Comparison of ENCODE assay signal across 8 cellular contexts in genomic region chr18:26574958-26575864, GRCh38. TPM values are rescaled to one million over a fixed set of nuclear protein-coding genes. Genes with fewer than 3 reads are reported as not detected.
DNase-seq lines count a peak whose midpoint lies in the region; TF ChIP-seq lines count a peak whose summit lies in the region.

No MANE protein-coding gene starts in this region.

- H4K20me1 ChIP-seq in mammary epithelial cell (ENCODE audit: insufficient read depth, low read length) = no peaks in the 10 kb centered on the region

- H2AFZ ChIP-seq in mammary epithelial cell (ENCODE audit: low read depth, low read length) = peak overlapping the region; percentile 96

- TF ChIP-seq CTCF in GM10248 (IDR thresholded peaks at IDR 0.05; ENCODE audit: control extremely low read depth, extremely low read depth, low read depth, missing control alignments) (no peak), mammary epithelial cell (conservative IDR thresholded peaks at IDR 0.05 in 1 of 2, IDR thresholded peaks at IDR 0.05 in 1 of 2; ENCODE audit: extremely low read depth in 1 of 2, insufficient read depth in 1 of 2, low read depth in 1 of 2, low read length in 2 of 2) (no peak)

- dilution Hi-C loops in mammary epithelial cell (cut with HindIII; ENCODE audit: low sequenced_read_pairs) = no loop called here

- H3K4me2 ChIP-seq in mammary epithelial cell (ENCODE audit: insufficient read depth, low read depth, low read length) = peak overlapping the region; percentile 84

- peak overlapping the region; percentile 30 to 49 (median 48) for H3K4me3 ChIP-seq in mammary epithelial cell (replicated peaks in 1 of 3; ENCODE audit: insufficient read depth in 1 of 3, low read depth in 2 of 3, low read length in 3 of 3)

- peak overlapping the region; percentile 79 for H3K9ac ChIP-seq in mammary epithelial cell (ENCODE audit: insufficient read depth, low read length)

- intact Hi-C loops in mammary epithelial cell (cut with micrococcal nuclease) = loop anchor here (2.0 kb wide), 1 partner anchor 26 kb away; the partner anchor contains the start of gene KCTD1

- H3K27me3 Mint-ChIP-seq in stimulated activated naive CD8-positive, alpha-beta T cell treated with anti-CD3 and anti-CD28 coated beads, Interleukin-15, Interleukin-2, amounts not matched to agents 100 ng/mL and 50 ng/mL, for 24 hours = peaks cover 43% of the 10 kb centered on the region

- peaks cover 21% of the 10 kb centered on the region for H3K4me1 ChIP-seq in mammary epithelial cell (ENCODE audit: insufficient read depth, low read length)

- no peaks in the 10 kb centered on the region for H3K27me3 ChIP-seq in mammary epithelial cell (ENCODE audit: insufficient read depth, low read length)

- peaks cover 10% of the 10 kb centered on the region for H3K4me1 Mint-ChIP-seq in stimulated activated naive CD8-positive, alpha-beta T cell treated with anti-CD3 and anti-CD28 coated beads, Interleukin-15, Interleukin-2, amounts not matched to agents 100 ng/mL and 50 ng/mL, for 24 hours (ENCODE audit: low read depth)

- in situ Hi-C loops in mammary epithelial cell (cut with MboI; ENCODE audit: low sequenced_read_pairs in 2 of 2) = no loop called here

- DNase-seq in GM10248 (ENCODE audit: extremely low spot score) (peak; percentile 22), NCI-H1417 treated with DMSO at 0.1 percent for 48 hours (lab: John Stamatoyannopoulos, UW) (peak; percentile 52), mammary epithelial cell (peak; percentile 79), kidney glomerular epithelial cell (lab: John Stamatoyannopoulos, UW) (peak; percentile 43), MV-4-11 (lab: John Stamatoyannopoulos, UW) (no peak), NCI-H187 treated with DMSO at 0.1 percent for 48 hours (lab: John Stamatoyannopoulos, UW) (no peak)
- no peak for DNase-seq in activated naive CD4-positive, alpha-beta T cell treated with anti-CD3 and anti-CD28 coated beads, Interleukin-2, amount 50 U/mL, for 16 hours

- no peaks in the 10 kb centered on the region for H3K36me3 Mint-ChIP-seq in stimulated activated naive CD8-positive, alpha-beta T cell treated with anti-CD3 and anti-CD28 coated beads, Interleukin-15, Interleukin-2, amounts not matched to agents 100 ng/mL and 50 ng/mL, for 24 hours (ENCODE audit: low read depth)

- H3K9me3 Mint-ChIP-seq in stimulated activated naive CD8-positive, alpha-beta T cell treated with anti-CD3 and anti-CD28 coated beads, Interleukin-15, Interleukin-2, amounts not matched to agents 100 ng/mL and 50 ng/mL, for 24 hours = no peaks in the 10 kb centered on the region

- CTCF ChIA-PET in GM10248 (lab: Yijun Ruan, JAX) (interaction anchor here (1.0 to 1.1 kb wide), 2 partner anchors 10 to 268 kb away, joined by 3 read pairs; no protein-coding TSS in a partner anchor), mammary epithelial cell (lab: Charles Lee; ENCODE audit: low non-redundant PET) (no interaction called here)

- WGBS in mammary epithelial cell (ENCODE audit: low coverage, missing lambda C conversion rate) = 2% methylated on average over 27 of the region's 27 CpGs

- H3K27ac ChIP-seq in mammary epithelial cell (ENCODE audit: insufficient read depth, low read depth, low read length) = peak overlapping the region; percentile 84

- no peak overlapping the region for H3K27ac Mint-ChIP-seq in stimulated activated naive CD8-positive, alpha-beta T cell treated with anti-CD3 and anti-CD28 coated beads, Interleukin-15, Interleukin-2, amounts not matched to agents 100 ng/mL and 50 ng/mL, for 24 hours

- no peaks in the 10 kb centered on the region for H3K9me3 ChIP-seq in mammary epithelial cell (replicated peaks; ENCODE audit: insufficient read depth, low read length)

- POLR2A ChIA-PET in GM10248 (lab: Yijun Ruan, JAX) = no interaction called here

- peak overlapping the region; percentile 60 for H3K4me3 Mint-ChIP-seq in stimulated activated naive CD8-positive, alpha-beta T cell treated with anti-CD3 and anti-CD28 coated beads, Interleukin-15, Interleukin-2, amounts not matched to agents 100 ng/mL and 50 ng/mL, for 24 hours

- H3K36me3 ChIP-seq in mammary epithelial cell (ENCODE audit: insufficient read depth, low read length) = no peaks in the 10 kb centered on the region

- no TSS peak for BruUV-seq in mammary epithelial cell (replicated peaks; lab: Mats Ljungman, UMichigan)

- no peaks in the 10 kb centered on the region for H3K79me2 ChIP-seq in mammary epithelial cell (ENCODE audit: insufficient read depth, low read length)

RNA-seq across cellular contexts. Expression of gene KCTD1, which starts 26.9 kb away (rescaled TPM):
- 10 to 100 TPM; 35.3 to 64.6 TPM for total RNA-seq in mammary epithelial cell
- polyA plus RNA-seq in mammary epithelial cell = 62.2 TPM
- polyA minus RNA-seq in mammary epithelial cell = 97.8 TPM

Comparison
In these comparisons a context has a peak if more than half of its experiments do, and no peak if none do; other contexts are left out.
1. DNase-seq: peak in GM10248 (single experiment), NCI-H1417 treated with DMSO at 0.1 percent for 48 hours (single experiment), mammary epithelial cell (single experiment) and kidney glomerular epithelial cell (single experiment); none in MV-4-11 (single experiment), activated naive CD4-positive, alpha-beta T cell treated with anti-CD3 and anti-CD28 coated beads, Interleukin-2, amount 50 U/mL, for 16 hours (single experiment) and NCI-H187 treated with DMSO at 0.1 percent for 48 hours (single experiment).